Comparison of ENCODE assay signal across 16 cellular contexts in genomic region chr16:88202207-88202745, GRCh38.
DNase-seq lines count a peak whose midpoint lies in the region; ATAC-seq and TF ChIP-seq lines count a peak whose summit lies in the region.
"Had no signal": no experiment of that assay in that cellular context is flagged by ENCODE, and none has a peak within 500 bp of the region (broad histone marks: within the 10 kb centered on the region; RNA-seq: fewer than 3 reads in every experiment).

No MANE protein-coding gene starts in this region.

- no peak for ATAC-seq in RWPE2 (ENCODE audit: low read depth)
- ATAC-seq in GM18517 (IDR thresholded peaks at IDR 0.05; ENCODE audit: unreplicated experiment): no peak
- no peak for ATAC-seq in HG02642 (IDR thresholded peaks at IDR 0.05; ENCODE audit: poor library complexity, unreplicated experiment)
- ATAC-seq: A549 had no signal

- H3K79me1 ChIP-seq in neuronal stem cell (ENCODE audit: low read depth, low read length): no peaks in the 10 kb centered on the region

- no peak for TF ChIP-seq CTCF in RWPE2 (IDR thresholded peaks at IDR 0.05; ENCODE audit: poor library complexity, severe bottlenecking)
- TF ChIP-seq CTCF in coronary artery (IDR thresholded peaks at IDR 0.05): no peak

- H2BK12ac ChIP-seq in neuronal stem cell (ENCODE audit: low read length): no peak overlapping the region

- WGBS in neuronal stem cell (ENCODE audit: extremely low coverage in 2 of 2, insufficient read length in 2 of 2, insufficient replicate concordance in 1 of 2), 2 donors: no CpG with 5 or more reads among the region's 13 CpGs

- no peaks in the 10 kb centered on the region for H3K36me3 ChIP-seq in RWPE2 (ENCODE audit: low read depth)
- no peaks in the 10 kb centered on the region for H3K36me3 ChIP-seq in neuronal stem cell (replicated peaks in 1 of 2; ENCODE audit: control insufficient read depth in 2 of 2, insufficient read depth in 2 of 2, low read length in 2 of 2)
- H3K36me3 ChIP-seq: BE2C had no signal

- H3K27me3 ChIP-seq in RWPE2 (ENCODE audit: insufficient read depth, poor library complexity, severe bottlenecking) (no peaks in the 10 kb centered on the region), neuronal stem cell (ENCODE audit: control insufficient read depth in 3 of 3, insufficient read depth in 3 of 3, low read depth in 1 of 3, low read length in 3 of 3) (no peaks in the 10 kb centered on the region)
- H3K27me3 ChIP-seq: BE2C had no signal

- H3K4me3 ChIP-seq in RWPE2 (ENCODE audit: severe bottlenecking) (no peak overlapping the region), coronary artery (no peak overlapping the region), neuronal stem cell (ENCODE audit: low read length in 2 of 2) (no peak overlapping the region)
- H3K4me3 ChIP-seq: A549 had no signal

- H3K9me3 ChIP-seq in RWPE2 (ENCODE audit: severe bottlenecking): no peaks in the 10 kb centered on the region
- no peaks in the 10 kb centered on the region for H3K9me3 ChIP-seq in neuronal stem cell (replicated peaks in 1 of 2; ENCODE audit: control insufficient read depth in 2 of 2, insufficient read depth in 1 of 2, low read depth in 1 of 2, low read length in 2 of 2)
- H3K9me3 ChIP-seq: A549, BE2C had no signal

- H3K4me1 ChIP-seq in RWPE2 (ENCODE audit: insufficient read depth, poor library complexity, severe bottlenecking) (no peaks in the 10 kb centered on the region), neuronal stem cell (ENCODE audit: control insufficient read depth in 2 of 2, insufficient read depth in 1 of 2, low read depth in 1 of 2, low read length in 2 of 2) (peaks cover 0 to 2% of the 10 kb centered on the region in 2 donors)
- H3K4me1 ChIP-seq: A549, BE2C had no signal

- no peak overlapping the region for H3K4me2 ChIP-seq in neuronal stem cell (ENCODE audit: insufficient read depth, low read length, poor library complexity, severe bottlenecking)
- H3K4me2 ChIP-seq: A549 had no signal

- H2BK5ac ChIP-seq in neuronal stem cell (ENCODE audit: low read length): no peak overlapping the region

- H3K9ac ChIP-seq in neuronal stem cell (ENCODE audit: low read depth, low read length, poor library complexity): no peak overlapping the region

- no peak overlapping the region for H4K91ac ChIP-seq in neuronal stem cell (ENCODE audit: low read depth, low read length, poor library complexity)

- H2AFZ ChIP-seq in neuronal stem cell (ENCODE audit: low read length): no peak overlapping the region

- peak overlapping the region; percentile 3 for H4K8ac ChIP-seq in neuronal stem cell (ENCODE audit: low read depth, low read length)

- no peak overlapping the region for H2BK15ac ChIP-seq in neuronal stem cell (ENCODE audit: low read length)

- H3K4ac ChIP-seq in neuronal stem cell (ENCODE audit: low read length): no peak overlapping the region

- no peak overlapping the region for H3K18ac ChIP-seq in neuronal stem cell (ENCODE audit: low read length)

- DNase-seq in RWPE2 (ENCODE audit: low spot score): peak; percentile 39
- DNase-seq in coronary artery (ENCODE audit: low spot score): peak; percentile 26
- no peak for DNase-seq in neuronal stem cell (ENCODE audit: low spot score)
- DNase-seq in ureter (ENCODE audit: low spot score): peak; percentile 27
- no peak for DNase-seq in SIG-M5 treated with dmso at 0.1 percent for 504 hours (lab: John Stamatoyannopoulos, UW; ENCODE audit: unreplicated experiment)
- DNase-seq: BE2C; CD4-positive, alpha-beta memory T cell; DMS79 treated with DMSO at 0.1 percent for 48 hours; GDM1; HCEC 1CT; HFFc6 had no signal

- no peak overlapping the region for H3K27ac ChIP-seq in RWPE2 (ENCODE audit: poor library complexity, severe bottlenecking)
- no peak overlapping the region for H3K27ac ChIP-seq in coronary artery
- no peak overlapping the region for H3K27ac ChIP-seq in neuronal stem cell (replicated peaks; ENCODE audit: low read length)
- H3K27ac ChIP-seq: A549, C4-2B, HL-60 had no signal

- H3K23ac ChIP-seq in neuronal stem cell (ENCODE audit: low read depth, low read length, poor library complexity): no peak overlapping the region

- no peak overlapping the region for H2AK5ac ChIP-seq in neuronal stem cell (ENCODE audit: low read depth, low read length)

- no peak overlapping the region for H2BK120ac ChIP-seq in neuronal stem cell (ENCODE audit: low read depth, low read length)

- H3K14ac ChIP-seq in neuronal stem cell (ENCODE audit: low read length): no peak overlapping the region

Comparison
In these comparisons a context has a peak if more than half of its experiments do, and no peak if none do; other contexts are left out.
1. DNase-seq: peak in RWPE2 (single experiment), coronary artery (single experiment) and ureter (single experiment); none in neuronal stem cell (single experiment) and SIG-M5 treated with dmso at 0.1 percent for 504 hours (single experiment).